22 cellular contexts compared by ENCODE assay signal in genomic region chr7:49563693-49564378, GRCh38.
DNase-seq lines count a peak whose midpoint lies in the region; ATAC-seq and TF ChIP-seq lines count a peak whose summit lies in the region.
"Had no signal": no experiment of that assay in that cellular context is flagged by ENCODE, and none has a peak within 500 bp of the region (broad histone marks: within the 10 kb centered on the region; RNA-seq: fewer than 3 reads in every experiment).

No MANE protein-coding gene starts in this region.

- no peaks in the 10 kb centered on the region for H3K4me1 ChIP-seq in BE2C
- H3K4me1 ChIP-seq: spleen had no signal

- H3K36me3 Mint-ChIP-seq in type B pancreatic cell = peaks cover 3% of the 10 kb centered on the region
- H3K36me3 Mint-ChIP-seq: activated CD8-positive, alpha-beta memory T cell treated with anti-CD3 and anti-CD28 coated beads, Interleukin-2, amount 10 ng/mL, durations not matched to agents 7 days and 5 days; stimulated activated memory B cell treated with anti-CD40 and anti-IgM and Interleukin-4, amounts not matched to agents 10 μg/mL and 1 μg/mL and 100 μg/mL, for 72 hours had no signal

- no peaks in the 10 kb centered on the region for H3K4me1 Mint-ChIP-seq in type B pancreatic cell (ENCODE audit: unreplicated experiment)
- H3K4me1 Mint-ChIP-seq: activated CD8-positive, alpha-beta memory T cell treated with anti-CD3 and anti-CD28 coated beads, Interleukin-2, amount 10 ng/mL, durations not matched to agents 7 days and 5 days; neural crest cell; stimulated activated memory B cell treated with anti-CD40 and anti-IgM and Interleukin-4, amounts not matched to agents 10 μg/mL and 1 μg/mL and 100 μg/mL, for 72 hours had no signal

- H3K27me3 ChIP-seq in BE2C = no peaks in the 10 kb centered on the region
- H3K27me3 ChIP-seq: BLaER1 treated with 17β-estradiol and CSF1 and Interleukin-3, amounts not matched to agents 10 nM and 100 nM; spleen had no signal

- H3K4me3 Mint-ChIP-seq in type B pancreatic cell = no peak overlapping the region
- H3K4me3 Mint-ChIP-seq: activated CD8-positive, alpha-beta memory T cell treated with anti-CD3 and anti-CD28 coated beads, Interleukin-2, amount 10 ng/mL, durations not matched to agents 7 days and 5 days; neural crest cell; stimulated activated memory B cell treated with anti-CD40 and anti-IgM and Interleukin-4, amounts not matched to agents 10 μg/mL and 1 μg/mL and 100 μg/mL, for 72 hours had no signal

- no peaks in the 10 kb centered on the region for H3K9me3 Mint-ChIP-seq in type B pancreatic cell

- no peak for TF ChIP-seq CTCF in type B pancreatic cell (conservative IDR thresholded peaks at IDR 0.05)
- TF ChIP-seq CTCF in BE2C (IDR thresholded peaks at IDR 0.05; ENCODE audit: low read depth, low read length) = no peak

- H3K36me3 ChIP-seq in BE2C = no peaks in the 10 kb centered on the region
- H3K36me3 ChIP-seq: BLaER1 treated with 17β-estradiol and CSF1 and Interleukin-3, amounts not matched to agents 10 nM and 100 nM; spleen had no signal

- H3K27ac Mint-ChIP-seq in type B pancreatic cell = no peak overlapping the region
- H3K27ac Mint-ChIP-seq: activated CD8-positive, alpha-beta memory T cell treated with anti-CD3 and anti-CD28 coated beads, Interleukin-2, amount 10 ng/mL, durations not matched to agents 7 days and 5 days; stimulated activated memory B cell treated with anti-CD40 and anti-IgM and Interleukin-4, amounts not matched to agents 10 μg/mL and 1 μg/mL and 100 μg/mL, for 72 hours had no signal

- peak; percentile 49 for ATAC-seq in GM19351 (IDR thresholded peaks at IDR 0.05; ENCODE audit: unreplicated experiment)
- ATAC-seq in HG02588 (IDR thresholded peaks at IDR 0.05; ENCODE audit: unreplicated experiment) = peak; percentile 35
- peak; percentile 28 for ATAC-seq in HG03103 (IDR thresholded peaks at IDR 0.05; ENCODE audit: low read depth, unreplicated experiment)
- ATAC-seq: activated CD8-positive, alpha-beta memory T cell treated with anti-CD3 and anti-CD28 coated beads, Interleukin-2, amount 10 ng/mL, durations not matched to agents 7 days and 5 days; stimulated activated memory B cell treated with anti-CD40 and anti-IgM and Interleukin-4, amounts not matched to agents 10 μg/mL and 1 μg/mL and 100 μg/mL, for 72 hours had no signal

- H3K4me3 ChIP-seq in BE2C (ENCODE audit: low read depth, low read length) = no peak overlapping the region
- H3K4me3 ChIP-seq: BLaER1 treated with 17β-estradiol and CSF1 and Interleukin-3, amounts not matched to agents 10 nM and 100 nM; spleen had no signal

- H3K9me3 ChIP-seq in BE2C = no peaks in the 10 kb centered on the region

- H3K27me3 Mint-ChIP-seq in type B pancreatic cell = no peaks in the 10 kb centered on the region
- H3K27me3 Mint-ChIP-seq: activated CD8-positive, alpha-beta memory T cell treated with anti-CD3 and anti-CD28 coated beads, Interleukin-2, amount 10 ng/mL, durations not matched to agents 7 days and 5 days; stimulated activated memory B cell treated with anti-CD40 and anti-IgM and Interleukin-4, amounts not matched to agents 10 μg/mL and 1 μg/mL and 100 μg/mL, for 72 hours had no signal

- DNase-seq in ELF-1 (ENCODE audit: low read depth, low spot score) (peak; percentile 2), type B pancreatic cell (ENCODE audit: extremely low spot score, unreplicated experiment) (no peak), BE2C (no peak)
- DNase-seq in NK-92 treated with Interleukin-12 subunit alpha and Interleukin-12 subunit beta, amount 100 ng/mL, for 24 hours (lab: John Stamatoyannopoulos, UW) = no peak
- DNase-seq in stimulated activated CD4-positive, alpha-beta T cell treated with anti-CD3 and anti-CD28 coated beads, Interleukin-12 subunit alpha, Interleukin-12 subunit beta, amount 100 ng/mL, for 4 hours = no peak
- DNase-seq: 8988T; activated CD4-positive, CD25-positive, alpha-beta regulatory T cell; activated CD8-positive, alpha-beta memory T cell treated with anti-CD3 and anti-CD28 coated beads, Interleukin-2, amount 10 ng/mL, durations not matched to agents 7 days and 5 days; activated effector memory CD4-positive, alpha-beta T cell treated with anti-CD3 and anti-CD28 coated beads, Interleukin-2, amount 50 U/mL, for 16 hours; amygdala; central memory CD4-positive, alpha-beta T cell; GOT3; NCI-H1694; SHP77; spleen; T-helper 2 cell had no signal
